ENCODE assay signal across 14 cellular contexts in genomic region chr11:130404727-130405126, GRCh38. TPM values are rescaled to one million over a fixed set of nuclear protein-coding genes. Genes with fewer than 3 reads are reported as not detected.
DNase-seq lines count a peak whose midpoint lies in the region; TF ChIP-seq lines count a peak whose summit lies in the region.
"Had no signal": no experiment of that assay in that cellular context is flagged by ENCODE, and none has a peak within 500 bp of the region (broad histone marks: within the 10 kb centered on the region; RNA-seq: fewer than 3 reads in every experiment).

No MANE protein-coding gene starts in this region.

- H3K4me1 ChIP-seq in muscle layer of colon (ENCODE audit: insufficient read depth, low read length), result peaks cover 80% of the 10 kb centered on the region
- H3K4me1 ChIP-seq: BE2C had no signal

- no peak overlapping the region for H3K9ac ChIP-seq in muscle layer of colon (ENCODE audit: low read length)

- H3K9me3 ChIP-seq in muscle layer of colon (ENCODE audit: low read length), result no peaks in the 10 kb centered on the region
- H3K9me3 ChIP-seq: BE2C had no signal

- no peak for TF ChIP-seq CTCF in coronary artery (IDR thresholded peaks at IDR 0.05)

- H3K27ac ChIP-seq in coronary artery, result peak overlapping the region; percentile 49 to 81
- peak overlapping the region; percentile 90 for H3K27ac ChIP-seq in muscle layer of colon (ENCODE audit: low read depth, low read length)
- H3K27ac ChIP-seq: SK-N-MC had no signal

- H3K4me3 ChIP-seq in coronary artery, result no peak overlapping the region
- H3K4me3 ChIP-seq in muscle layer of colon (ENCODE audit: low read depth in 1 of 2, low read length in 2 of 2), result no peak overlapping the region
- H3K4me3 ChIP-seq: SK-N-MC had no signal

- H3K27me3 ChIP-seq in muscle layer of colon (ENCODE audit: control insufficient read depth in 1 of 2, insufficient read depth in 2 of 2, low read length in 2 of 2), result no peaks in the 10 kb centered on the region
- H3K27me3 ChIP-seq: BE2C had no signal

- peaks cover 6% of the 10 kb centered on the region for H3K36me3 ChIP-seq in muscle layer of colon (ENCODE audit: insufficient read depth, low read length)
- H3K36me3 ChIP-seq: BE2C had no signal

- DNase-seq in M059J (ENCODE audit: low read depth) (peak; percentile 34), coronary artery (ENCODE audit: low spot score) (no peak), hippocampal formation (lab: John Stamatoyannopoulos, UW) (no peak), NCI-H2227 (lab: John Stamatoyannopoulos, UW; ENCODE audit: unreplicated experiment) (no peak)
- DNase-seq in activated CD8-positive, alpha-beta memory T cell treated with anti-CD3 and anti-CD28 coated beads, Interleukin-2, amount 50 U/mL, for 4 hours, result no peak
- no peak for DNase-seq in activated CD8-positive, alpha-beta memory T cell treated with anti-CD3 and anti-CD28 coated beads, Interleukin-2, amount 50 U/mL, for 48 hours
- DNase-seq: BE2C; CD4-positive, alpha-beta memory T cell; GF-D8; NCI-H1048; NCI-H2107; NCI-H345 had no signal

RNA-seq across cellular contexts. Expression of gene ADAMTS8, which starts 23.7 kb away (rescaled TPM):
- total RNA-seq in M059J (2014; rRNA removed; shearing (Covaris generic)), result not detected in 2 replicates
- total RNA-seq: CD4-positive, alpha-beta memory T cell had no signal

RNA-seq across cellular contexts. Expression of gene ADAMTS15, which starts 43.7 kb away (rescaled TPM):
- 6.9 and 10.9 TPM in 2 replicates for total RNA-seq in M059J (2014; rRNA removed; shearing (Covaris generic))
- total RNA-seq: CD4-positive, alpha-beta memory T cell had no signal
